ENCODE assay signal across 19 cellular contexts in the genomic region with DNA sequence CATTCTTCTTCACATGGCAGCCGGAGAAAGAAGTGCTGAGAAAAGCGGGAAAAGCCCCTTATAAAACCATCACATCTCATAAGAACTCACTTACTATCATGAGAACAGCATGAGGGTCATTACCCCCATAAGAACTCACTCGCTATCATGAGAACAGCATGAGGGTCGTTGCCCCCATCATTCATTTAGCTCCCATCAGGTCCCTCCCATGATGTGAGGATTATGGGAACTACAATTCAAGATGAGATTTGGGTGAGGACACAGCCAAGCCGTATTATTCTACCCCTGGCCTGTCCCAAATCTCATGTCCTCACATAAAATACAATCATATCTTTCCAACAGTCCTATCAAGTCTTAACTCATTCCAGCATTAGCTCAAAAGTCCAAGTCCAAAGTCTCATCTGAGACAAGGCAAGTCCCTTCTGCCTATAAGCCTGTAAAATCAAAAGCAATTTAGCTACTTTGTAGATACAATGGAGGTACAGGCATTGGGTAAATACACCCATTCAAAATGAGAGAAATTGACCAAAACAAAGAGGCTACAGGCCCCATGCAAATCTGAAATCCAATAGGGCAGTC.
A peak's percentile ranks its signal among the peaks of the same experiment; 100 is the strongest.
DNase-seq lines count a peak whose midpoint lies in the region; ATAC-seq and TF ChIP-seq lines count a peak whose summit lies in the region.
"Had no signal": no experiment of that assay in that cellular context is flagged by ENCODE, and none has a peak within 500 bp of the region (broad histone marks: within the 10 kb centered on the region; RNA-seq: fewer than 3 reads in every experiment).

No MANE protein-coding gene starts in this region.

- intact Hi-C loops in Right ventricle myocardium inferior (cut with DNase I) (loop anchor here (2.0 kb wide), 1 partner anchor 201 kb away; no protein-coding TSS in a partner anchor), left lung (cut with DNase I) (no loop called here), upper lobe of right lung (cut with DNase I) (no loop called here)

- TF ChIP-seq CTCF in cardiac muscle cell (IDR thresholded peaks at IDR 0.05; ENCODE audit: low read depth, low read length): no peak
- TF ChIP-seq CTCF in left lung (IDR thresholded peaks at IDR 0.05): no peak
- TF ChIP-seq CTCF in upper lobe of right lung (IDR thresholded peaks at IDR 0.05): no peak

- DNase-seq in cardiac muscle cell (ENCODE audit: low read depth in 1 of 2, low spot score in 1 of 2) (peak in 1 of 2 donors; percentile 54), Right ventricle myocardium inferior (ENCODE audit: missing footprints) (no peak), left lung (no peak), upper lobe of right lung (no peak), erythroblast (lab: John Stamatoyannopoulos, UW) (no peak), D341Med (ENCODE audit: low spot score) (no peak)
- DNase-seq: 8988T; activated CD4-positive, alpha-beta T cell treated with anti-CD3 and anti-CD28 coated beads, Interleukin-2, amount 50 U/mL, for 4 hours; activated naive CD4-positive, alpha-beta T cell treated with Interleukin-2 at 50 U/mL for 16 hours; activated T-cell treated with anti-CD3 and anti-CD28 coated beads for 4 hours; KBM-7; natural killer cell; NCI-H2029 treated with DMSO at 0.1 percent for 48 hours; NCI-H446 treated with DMSO at 0.1 percent for 48 hours; stimulated activated naive CD4-positive, alpha-beta T cell had no signal

- H3K9ac ChIP-seq in skeletal muscle satellite cell (ENCODE audit: low read depth, low read length): no peak overlapping the region
- H3K9ac ChIP-seq: BLaER1 had no signal

- no peaks in the 10 kb centered on the region for H3K9me3 ChIP-seq in cardiac muscle cell (ENCODE audit: low read depth)
- H3K9me3 ChIP-seq in left lung: peaks cover 0 to 2% of the 10 kb centered on the region in 2 donors
- H3K9me3 ChIP-seq in skeletal muscle satellite cell (replicated peaks; ENCODE audit: low read length): no peaks in the 10 kb centered on the region
- no peaks in the 10 kb centered on the region for H3K9me3 ChIP-seq in upper lobe of right lung

- TF ChIP-seq POLR2A in erythroblast (IDR thresholded peaks at IDR 0.05; ENCODE audit: low read length): no peak

- H3K4me2 ChIP-seq in skeletal muscle satellite cell (ENCODE audit: low read length): peak overlapping the region; percentile 58
- H3K4me2 ChIP-seq: BLaER1 had no signal

- H3K27ac ChIP-seq in cardiac muscle cell: peak overlapping the region; percentile 82
- peak overlapping the region; percentile 53 to 72 for H3K27ac ChIP-seq in left lung
- H3K27ac ChIP-seq in upper lobe of right lung: peak overlapping the region; percentile 75
- H3K27ac ChIP-seq: BLaER1, VCaP had no signal

- H3K4me3 ChIP-seq in cardiac muscle cell: no peak overlapping the region
- no peak overlapping the region for H3K4me3 ChIP-seq in left lung
- H3K4me3 ChIP-seq in skeletal muscle satellite cell (ENCODE audit: low read length): no peak overlapping the region
- H3K4me3 ChIP-seq in upper lobe of right lung: no peak overlapping the region
- H3K4me3 ChIP-seq: BLaER1 had no signal

- H3K36me3 ChIP-seq in cardiac muscle cell: no peaks in the 10 kb centered on the region
- H3K36me3 ChIP-seq in left lung: no peaks in the 10 kb centered on the region
- H3K36me3 ChIP-seq in skeletal muscle satellite cell (ENCODE audit: insufficient read depth, low read length): no peaks in the 10 kb centered on the region
- H3K36me3 ChIP-seq in upper lobe of right lung: no peaks in the 10 kb centered on the region
- H3K36me3 ChIP-seq: BLaER1 had no signal

- H3K4me1 ChIP-seq in cardiac muscle cell (ENCODE audit: low read depth) (peaks cover 12% of the 10 kb centered on the region), left lung (peaks cover 0 to 19% of the 10 kb centered on the region in 2 donors), skeletal muscle satellite cell (ENCODE audit: control insufficient read depth, insufficient read depth, low read length) (peaks cover 36% of the 10 kb centered on the region), upper lobe of right lung (peaks cover 15% of the 10 kb centered on the region)
- H3K4me1 ChIP-seq: BLaER1 had no signal

- no peaks in the 10 kb centered on the region for H3K27me3 ChIP-seq in cardiac muscle cell
- H3K27me3 ChIP-seq in left lung: no peaks in the 10 kb centered on the region
- no peaks in the 10 kb centered on the region for H3K27me3 ChIP-seq in skeletal muscle satellite cell (ENCODE audit: control insufficient read depth, insufficient read depth, low read length)
- no peaks in the 10 kb centered on the region for H3K27me3 ChIP-seq in upper lobe of right lung
- H3K27me3 ChIP-seq: BLaER1 had no signal

- no peak for ATAC-seq in Right ventricle myocardium inferior
- ATAC-seq in left lung: no peak
- no peak for ATAC-seq in upper lobe of right lung
- no peak for ATAC-seq in HG03139 (IDR thresholded peaks at IDR 0.05; ENCODE audit: unreplicated experiment)
- ATAC-seq: natural killer cell had no signal
